8 cellular contexts compared by ENCODE assay signal in the genomic region with DNA sequence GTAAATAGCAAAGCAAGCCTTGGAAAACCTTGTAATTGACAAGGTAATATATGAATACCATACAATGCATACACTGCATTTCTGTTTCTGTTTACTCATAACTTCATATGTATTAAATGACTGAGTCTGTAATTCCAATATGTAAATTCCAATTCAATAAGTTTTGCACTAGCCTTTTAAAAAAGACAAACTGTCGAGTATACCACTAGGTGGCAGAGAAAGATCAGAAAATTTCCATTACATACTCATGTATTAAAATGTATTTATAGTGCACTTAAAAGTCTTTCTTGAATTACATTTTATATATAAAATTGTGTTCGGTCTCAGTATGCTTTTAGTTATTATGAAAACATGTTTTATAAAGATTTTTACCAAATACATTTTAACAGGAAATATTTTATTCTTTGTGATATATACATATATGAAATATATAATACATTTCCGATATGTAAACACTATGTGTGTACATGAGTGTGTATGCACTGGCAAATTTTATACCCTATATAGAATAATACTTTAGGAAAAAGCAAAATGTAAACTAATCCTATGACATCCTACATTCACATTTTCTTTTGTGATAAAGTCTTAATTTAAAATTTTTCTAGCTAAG.
DNase-seq lines count a peak whose midpoint lies in the region; ATAC-seq and TF ChIP-seq lines count a peak whose summit lies in the region.

No MANE protein-coding gene starts in this region.

- H3K9ac ChIP-seq in colonic mucosa (ENCODE audit: low read depth in 2 of 2, low read length in 2 of 2): no peak overlapping the region

- DNase-seq in GM20000 (ENCODE audit: low spot score) (no peak), NCI-H748 (lab: John Stamatoyannopoulos, UW; ENCODE audit: unreplicated experiment) (peak; percentile 39), colonic mucosa (no peak), prostate gland (ENCODE audit: low spot score) (no peak), NCI-H446 treated with DMSO at 0.1 percent for 48 hours (lab: John Stamatoyannopoulos, UW) (no peak)
- no peak for DNase-seq in CD8-positive, alpha-beta memory T cell

- H3K4me3 ChIP-seq in colonic mucosa (no peak overlapping the region), prostate gland (no peak overlapping the region)
- H3K4me3 ChIP-seq in CD8-positive, alpha-beta memory T cell (ENCODE audit: low read length): no peak overlapping the region

- no peaks in the 10 kb centered on the region for H3K27me3 Mint-ChIP-seq in CD8-positive, alpha-beta memory T cell

- H3K27ac Mint-ChIP-seq in CD8-positive, alpha-beta memory T cell: no peak overlapping the region

- intact Hi-C loops in colonic mucosa (cut with DNase I) (no loop called here), prostate gland (cut with DNase I) (loop anchor here (5.0 kb wide), 1 partner anchor 398 kb away; no protein-coding TSS in a partner anchor)

- no peaks in the 10 kb centered on the region for H3K36me3 Mint-ChIP-seq in CD8-positive, alpha-beta memory T cell

- H3K4me1 Mint-ChIP-seq in CD8-positive, alpha-beta memory T cell: no peaks in the 10 kb centered on the region

- WGBS in prostate gland: 29% methylated on average over 3 of the region's 3 CpGs

- H3K9me3 Mint-ChIP-seq in CD8-positive, alpha-beta memory T cell: peaks cover 0 to 3% (median 2%) of the 10 kb centered on the region in 5 donors

- H3K36me3 ChIP-seq in colonic mucosa: no peaks in the 10 kb centered on the region
- H3K36me3 ChIP-seq in prostate gland: no peaks in the 10 kb centered on the region
- no peaks in the 10 kb centered on the region for H3K36me3 ChIP-seq in CD8-positive, alpha-beta memory T cell (ENCODE audit: insufficient read depth, low read length)

- CTCF ChIA-PET in CD8-positive, alpha-beta memory T cell (lab: Charles Lee): no interaction called here

- H3K4me1 ChIP-seq in colonic mucosa: no peaks in the 10 kb centered on the region
- H3K4me1 ChIP-seq in prostate gland (replicated peaks): no peaks in the 10 kb centered on the region
- H3K4me1 ChIP-seq in CD8-positive, alpha-beta memory T cell (ENCODE audit: insufficient read depth, low read length): no peaks in the 10 kb centered on the region

- TF ChIP-seq CTCF in 22Rv1 (IDR thresholded peaks at IDR 0.05) (peak; percentile 73), GM20000 (IDR thresholded peaks at IDR 0.05; ENCODE audit: extremely low read depth, missing control alignments) (peak; percentile 6), colonic mucosa (IDR thresholded peaks at IDR 0.05) (peak; percentile 31), prostate gland (IDR thresholded peaks at IDR 0.05) (peak in 3 of 4 experiments; percentile 39 to 56 (median 54))

- POLR2A ChIA-PET in CD8-positive, alpha-beta memory T cell (lab: Charles Lee): no interaction called here

- no peaks in the 10 kb centered on the region for H3K27me3 ChIP-seq in colonic mucosa
- no peaks in the 10 kb centered on the region for H3K27me3 ChIP-seq in prostate gland (replicated peaks; ENCODE audit: insufficient read depth)
- H3K27me3 ChIP-seq in CD8-positive, alpha-beta memory T cell (ENCODE audit: insufficient read depth, low read length, poor library complexity, severe bottlenecking): no peaks in the 10 kb centered on the region

- no peaks in the 10 kb centered on the region for H3K9me3 ChIP-seq in colonic mucosa
- no peaks in the 10 kb centered on the region for H3K9me3 ChIP-seq in prostate gland
- no peaks in the 10 kb centered on the region for H3K9me3 ChIP-seq in CD8-positive, alpha-beta memory T cell (ENCODE audit: low read length)

- H3K27ac ChIP-seq in 22Rv1: no peak overlapping the region
- H3K27ac ChIP-seq in colonic mucosa: no peak overlapping the region
- H3K27ac ChIP-seq in prostate gland: no peak overlapping the region
- no peak overlapping the region for H3K27ac ChIP-seq in CD8-positive, alpha-beta memory T cell (ENCODE audit: low read depth, low read length)

- no peak for TF ChIP-seq POLR2A in prostate gland (IDR thresholded peaks at IDR 0.05)

- H3K4me3 Mint-ChIP-seq in CD8-positive, alpha-beta memory T cell: no peak overlapping the region

- ATAC-seq in HG02588 (IDR thresholded peaks at IDR 0.05; ENCODE audit: unreplicated experiment): no peak

Comparison
In these comparisons a context has a peak if more than half of its experiments do, and no peak if none do; other contexts are left out.
1. CTCF ChIP-seq: peak in every context shown above with its lines; median percentile 73 in 22Rv1; 54 in prostate gland; 31 in colonic mucosa; 6 in GM20000.